8 cellular contexts compared by ENCODE assay signal in the genomic region with DNA sequence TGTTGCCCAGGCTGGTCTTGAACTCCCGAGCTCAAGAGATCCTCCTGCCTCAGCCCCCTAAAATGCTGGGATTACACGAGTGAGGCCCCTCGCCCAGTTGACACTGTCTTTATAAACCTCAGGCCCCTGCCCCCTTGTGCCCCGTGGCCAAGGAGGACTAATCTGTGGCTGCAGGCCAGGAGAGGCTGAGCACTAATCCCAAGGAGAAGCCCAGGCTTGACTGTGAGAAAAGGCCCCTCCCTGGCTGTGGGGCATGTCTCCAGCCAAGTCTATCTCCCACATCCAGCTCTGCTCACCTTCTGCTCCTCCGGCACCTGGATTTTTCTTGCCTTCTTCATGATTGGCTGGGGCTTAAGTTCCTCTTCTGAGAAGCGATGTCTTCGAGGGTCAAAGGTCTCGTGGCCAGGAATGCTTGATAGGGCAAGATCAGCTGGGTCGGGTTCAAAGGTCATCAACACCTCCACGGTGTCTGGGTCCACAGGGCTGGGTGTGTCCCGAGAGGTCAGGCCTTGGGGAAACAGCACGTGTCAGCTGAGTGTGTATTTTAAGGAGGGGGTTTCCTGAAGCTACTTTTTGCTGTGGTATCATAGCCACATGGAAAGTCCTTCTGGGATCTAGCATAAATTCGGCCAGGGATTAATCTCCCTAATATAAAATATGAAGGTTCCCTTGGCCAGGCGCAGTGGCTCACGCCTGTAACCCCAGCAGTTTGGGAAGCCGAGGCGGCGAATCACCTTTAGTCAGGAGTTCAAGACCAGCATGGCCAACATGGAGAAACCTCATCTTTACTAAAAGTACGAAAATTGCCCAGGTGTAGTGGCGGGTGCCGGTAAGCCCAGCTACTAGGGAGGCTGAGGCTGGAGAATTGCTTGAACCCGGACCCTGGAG. TPM values are rescaled to one million over a fixed set of nuclear protein-coding genes. Genes with fewer than 3 reads are reported as not detected.
DNase-seq lines count a peak whose midpoint lies in the region; ATAC-seq, FAIRE-seq and TF ChIP-seq lines count a peak whose summit lies in the region.

No MANE protein-coding gene starts in this region.

- intact Hi-C loops in lower leg skin (cut with DNase I; ENCODE audit: low total_unique reads), result no loop called here

- H3K36me3 ChIP-seq in small intestine (ENCODE audit: control insufficient read depth in 2 of 2, insufficient read depth in 2 of 2, low read length in 2 of 2), result no peaks in the 10 kb centered on the region

- CTCF ChIA-PET in T-cell (lab: Charles Lee), result interaction anchor here in 1 of 2 donors (0.6 to 1.1 kb wide), 3 partner anchors 8 to 29 kb away, joined by 3 to 5 read pairs (median 5); no protein-coding TSS in a partner anchor

- no peak for ATAC-seq in T-cell (replicated peaks in 1 of 4)

- POLR2A ChIA-PET in T-cell (lab: Charles Lee), result interaction anchor here (0.5 to 0.6 kb wide), 3 partner anchors 17 to 360 kb away, joined by 3 to 7 read pairs (median 3); a partner anchor contains a TSS

- H3K9me3 Mint-ChIP-seq in T-cell (no peaks in the 10 kb centered on the region), glutamatergic neuron (ENCODE audit: unreplicated experiment) (peaks cover 4% of the 10 kb centered on the region)

- no peak for TF ChIP-seq POLR2A in lower leg skin (IDR thresholded peaks at IDR 0.05)

- H3K4me1 Mint-ChIP-seq in T-cell (peaks cover 44 to 51% (median 45%) of the 10 kb centered on the region in 3 donors), glutamatergic neuron (ENCODE audit: low read depth, unreplicated experiment) (peaks cover 12% of the 10 kb centered on the region)

- no peak for FAIRE-seq in small intestine (lab: Jason Lieb, UNC)

- 26 to 62% (median 40%) methylated on average over 22 of the region's 22 CpGs for WGBS in small intestine, 3 donors
- WGBS in lower leg skin, 2 donors, result 49 to 64% methylated on average over 22 of the region's 22 CpGs

- H3K4me1 ChIP-seq in small intestine (ENCODE audit: control insufficient read depth in 2 of 2, insufficient read depth in 1 of 2, low read depth in 1 of 2, low read length in 1 of 2), result peaks cover 11 to 19% of the 10 kb centered on the region in 2 donors

- H3K4me3 ChIP-seq in GM12865 (ENCODE audit: low read depth, low read length), result peak overlapping the region; percentile 55
- H3K4me3 ChIP-seq in small intestine (ENCODE audit: low read depth in 1 of 2, low read length in 2 of 2), result no peak overlapping the region
- H3K4me3 ChIP-seq in lower leg skin (ENCODE audit: low read depth, poor library complexity, severe bottlenecking), result no peak overlapping the region

- TF ChIP-seq CTCF in GM12865 (IDR thresholded peaks at IDR 0.05; ENCODE audit: insufficient read depth, low read depth, low read length, missing control alignments), result no peak
- TF ChIP-seq CTCF in glutamatergic neuron (IDR thresholded peaks at IDR 0.05; ENCODE audit: partially characterized antibody, unreplicated experiment), result no peak
- no peak for TF ChIP-seq CTCF in lower leg skin (IDR thresholded peaks at IDR 0.05)

- no peaks in the 10 kb centered on the region for H3K27me3 ChIP-seq in small intestine (ENCODE audit: control insufficient read depth in 2 of 2, insufficient read depth in 2 of 2, low read length in 2 of 2)

- DNase-seq in GM12865 (ENCODE audit: low read depth) (peak; percentile 31), T-cell (no peak), glutamatergic neuron (no peak), small intestine (peak; percentile 99), activated gamma-delta T cell (lab: John Stamatoyannopoulos, UW) (no peak), Kasumi-1 (lab: John Stamatoyannopoulos, UW) (no peak), lower leg skin (ENCODE audit: low spot score in 2 of 2) (no peak)
- DNase-seq in activated effector memory CD4-positive, alpha-beta T cell treated with Interleukin-2 at 50 U/mL for 16 hours, result no peak

- H3K27ac Mint-ChIP-seq in T-cell (peak overlapping the region; percentile 93 to 95), glutamatergic neuron (ENCODE audit: unreplicated experiment) (peak overlapping the region; percentile 52)

- H3K9me3 ChIP-seq in small intestine (ENCODE audit: control insufficient read depth, low read depth), result no peaks in the 10 kb centered on the region

- peak overlapping the region; percentile 79 to 86 for H3K27ac ChIP-seq in small intestine (ENCODE audit: low read depth in 1 of 2, low read length in 1 of 2)

- H3K4me3 Mint-ChIP-seq in T-cell (peak overlapping the region in 2 of 3 donors; percentile 80 to 99), glutamatergic neuron (ENCODE audit: unreplicated experiment) (peak overlapping the region; percentile 63)

- no peaks in the 10 kb centered on the region for H3K27me3 Mint-ChIP-seq in T-cell
- H3K27me3 Mint-ChIP-seq in glutamatergic neuron (ENCODE audit: unreplicated experiment), result peaks cover 9% of the 10 kb centered on the region

- H3K36me3 Mint-ChIP-seq in T-cell, result peaks cover 13% of the 10 kb centered on the region
- H3K36me3 Mint-ChIP-seq in glutamatergic neuron (ENCODE audit: unreplicated experiment), result peaks cover under 1% of the 10 kb centered on the region

RNA-seq across cellular contexts. Expression of a gene that starts 3.8 kb away (rescaled TPM):
- total RNA-seq in T-cell, result 10 to 100 TPM; 24.5 to 57.2 (median 56.0) TPM
- total RNA-seq in glutamatergic neuron (ENCODE audit: unreplicated experiment), result 2.9 TPM
- polyA plus RNA-seq in small intestine, result 10 to 100 TPM; 12.5 to 40.3 (median 35.4) TPM
- 10 to 100 TPM; 21.1 to 41.6 (median 24.8) TPM for total RNA-seq in lower leg skin

RNA-seq across cellular contexts. Expression of a gene that starts 12.6 kb away (rescaled TPM):
- total RNA-seq in T-cell (10 to 100 TPM in 4 of 5 donors, 1 to 10 TPM in 1; 8.0 to 18.5 (median 11.0) TPM), glutamatergic neuron (ENCODE audit: unreplicated experiment) (7.8 TPM), lower leg skin (10 to 100 TPM in 3 of 4 donors, 1 to 10 TPM in 1; 7.3 to 37.5 (median 10.3) TPM)
- 10 to 100 TPM in 1 of 3 donors, 1 to 10 TPM in 2; 5.9 to 21.2 (median 7.1) TPM for polyA plus RNA-seq in small intestine

RNA-seq across cellular contexts. Expression of a gene that starts 14.1 kb away (rescaled TPM):
- total RNA-seq in T-cell, result 10 to 100 TPM; 18.0 to 37.0 (median 31.8) TPM
- 146 TPM for total RNA-seq in glutamatergic neuron (ENCODE audit: unreplicated experiment)
- polyA plus RNA-seq in small intestine, result 10 to 100 TPM; 46.8 to 85.7 (median 53.0) TPM
- 1 to 10 TPM; 2.2 to 8.8 (median 6.1) TPM for total RNA-seq in lower leg skin

RNA-seq across cellular contexts. Expression of a gene that starts 14.4 kb away (rescaled TPM):
- total RNA-seq in T-cell (1,000 to 10,000 TPM; 2,370 to 2,784 (median 2,662) TPM), glutamatergic neuron (ENCODE audit: unreplicated experiment) (1,011 TPM), lower leg skin (1,000 to 10,000 TPM; 3,252 to 5,828 (median 3,870) TPM)
- 1,000 to 10,000 TPM; 2,250 to 3,184 (median 2,942) TPM for polyA plus RNA-seq in small intestine

RNA-seq across cellular contexts. Expression of a gene that starts 18.5 kb away (rescaled TPM):
- total RNA-seq in T-cell, result 1 to 10 TPM in 4 of 5 donors, not detected in 1; 2.3 to 3.0 (median 2.7) TPM
- 1.5 TPM for total RNA-seq in glutamatergic neuron (ENCODE audit: unreplicated experiment)
- polyA plus RNA-seq in small intestine, result 100 to 1,000 TPM in 1 of 3 donors, 10 to 100 TPM in 2; 76.6 to 104 (median 94.0) TPM
- total RNA-seq in lower leg skin, result 1 to 10 TPM in 2 of 4 donors, under 1 TPM in 2; 0.53 to 8.2 (median 3.8) TPM

Comparison
In these comparisons a context has a peak if more than half of its experiments do, and no peak if none do; other contexts are left out.
1. DNase-seq: peak in GM12865 (single experiment) and small intestine (single experiment); none in T-cell (0 of 34), glutamatergic neuron (single experiment), activated gamma-delta T cell (single experiment), Kasumi-1 (0 of 2), lower leg skin (0 of 2) and activated effector memory CD4-positive, alpha-beta T cell treated with Interleukin-2 at 50 U/mL for 16 hours (single experiment).